ENCODE assay signal across 26 cellular contexts in the genomic region with DNA sequence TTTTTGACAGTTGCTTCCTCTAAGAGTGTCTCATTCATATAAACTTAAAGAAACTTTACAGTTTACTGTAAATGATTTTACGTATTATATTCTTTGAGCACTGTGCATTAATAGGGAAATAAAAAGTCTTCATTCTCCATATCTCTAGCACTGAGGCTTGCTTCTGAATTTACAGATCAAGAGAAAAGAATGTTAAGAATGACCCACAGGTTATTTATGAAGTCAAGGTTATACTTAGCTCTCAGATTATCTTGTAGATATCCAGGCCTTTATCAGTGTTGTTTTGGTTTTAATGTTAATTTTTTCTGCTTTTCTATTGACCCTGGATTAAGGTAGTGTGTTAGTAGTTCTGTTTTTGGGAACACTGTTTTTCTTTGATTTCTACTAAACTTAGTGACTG.
"Had no signal": no experiment of that assay in that cellular context is flagged by ENCODE, and none has a peak within 500 bp of the region (broad histone marks: within the 10 kb centered on the region; RNA-seq: fewer than 3 reads in every experiment).

No MANE protein-coding gene starts in this region.

- H3K27ac ChIP-seq: brain microvascular endothelial cell, SJCRH30, SK-N-MC, WERI-Rb-1 had no signal

- H3K36me3 ChIP-seq: WERI-Rb-1 had no signal

- ATAC-seq: activated CD8-positive, alpha-beta T cell treated with anti-CD3 and anti-CD28 coated beads, Interleukin-2, amount 10 ng/mL, durations not matched to agents 7 days and 5 days; activated naive CD4-positive, alpha-beta T cell treated with anti-CD3 and anti-CD28 coated beads, Interleukin-2, amount 50 U/mL, for 72 hours; Panc1 had no signal

- DNase-seq: activated CD4-positive, alpha-beta T cell treated with anti-CD3 and anti-CD28 coated beads for 1 hour; activated CD4-positive, alpha-beta T cell treated with anti-CD3 and anti-CD28 coated beads for 48 hours; activated CD4-positive, alpha-beta T cell treated with anti-CD3 and anti-CD28 coated beads, Interleukin-2, amount 50 U/mL, for 48 hours; activated CD4-positive, CD25-positive, alpha-beta regulatory T cell; activated CD8-positive, alpha-beta T cell treated with anti-CD3 and anti-CD28 coated beads, Interleukin-2, amount 10 ng/mL, durations not matched to agents 7 days and 5 days; activated gamma-delta T cell; activated naive CD4-positive, alpha-beta T cell treated with Interleukin-2 at 50 U/mL for 16 hours; activated T-cell treated with anti-CD3 and anti-CD28 coated beads, Interleukin-2, amount 50 U/mL, for 24 hours; adrenal gland; anterior cingulate cortex; brain microvascular endothelial cell; Karpas-422; NCI-H1436; NCI-H1694; NCI-H1930; NCI-H2081 treated with DMSO at 0.1 percent for 48 hours; NCI-H345; NCI-H524 treated with DMSO at 0.1 percent for 48 hours; SHP77; SJCRH30; T1000; WERI-Rb-1 had no signal

- H3K27me3 Mint-ChIP-seq: activated T-cell treated with anti-CD3 and anti-CD28 coated beads, Interleukin-2, amount 50 U/mL, for 24 hours had no signal

- H3K27me3 ChIP-seq: adrenal gland, brain microvascular endothelial cell, SJCRH30 had no signal

- H3K4me3 ChIP-seq: adrenal gland, SJCRH30, SK-N-MC had no signal

- H3K4me3 Mint-ChIP-seq: activated CD8-positive, alpha-beta T cell treated with anti-CD3 and anti-CD28 coated beads, Interleukin-2, amount 10 ng/mL, durations not matched to agents 7 days and 5 days; activated T-cell treated with anti-CD3 and anti-CD28 coated beads, Interleukin-2, amount 50 U/mL, for 24 hours had no signal

- H3K27ac Mint-ChIP-seq: activated CD8-positive, alpha-beta T cell treated with anti-CD3 and anti-CD28 coated beads, Interleukin-2, amount 10 ng/mL, durations not matched to agents 7 days and 5 days; activated naive CD4-positive, alpha-beta T cell treated with anti-CD3 and anti-CD28 coated beads, Interleukin-2, amount 50 U/mL, for 72 hours; activated T-cell treated with anti-CD3 and anti-CD28 coated beads, Interleukin-2, amount 50 U/mL, for 24 hours; activated T-helper 2 cell treated with anti-CD3 and anti-CD28 coated beads, Interferon-gamma antibody, Interleukin-2, Interleukin-4, amounts not matched to agents 10 μg/mL and 5 μg/mL and 100 μg/mL, durations not matched to agents 14 hours and 24 hours and 36 hours had no signal

- H3K4me1 ChIP-seq: SJCRH30 had no signal

- H3K9me3 ChIP-seq: adrenal gland had no signal

- H3K9me3 Mint-ChIP-seq: activated naive CD4-positive, alpha-beta T cell treated with anti-CD3 and anti-CD28 coated beads, Interleukin-2, amount 50 U/mL, for 72 hours; activated T-cell treated with anti-CD3 and anti-CD28 coated beads, Interleukin-2, amount 50 U/mL, for 24 hours; activated T-helper 2 cell treated with anti-CD3 and anti-CD28 coated beads, Interferon-gamma antibody, Interleukin-2, Interleukin-4, amounts not matched to agents 10 μg/mL and 5 μg/mL and 100 μg/mL, durations not matched to agents 14 hours and 24 hours and 36 hours had no signal
